In genomic region chr20:19453781-19454310, GRCh38 we compare ENCODE assay signal across 1 cellular context.
TF ChIP-seq lines count a peak whose summit lies in the region.

No MANE protein-coding gene starts in this region.

TF ChIP-seq in HepG2, 621 proteins besides CTCF, POLR2A, EP300 and RAD21:
- TF ChIP-seq SAFB2 (CRISPR knock-in tag; IDR thresholded peaks at IDR 0.05; ENCODE audit: borderline replicate concordance, low read depth) (no peak), MAFK (conservative IDR thresholded peaks at IDR 0.05 in 1 of 2, IDR thresholded peaks at IDR 0.05 in 1 of 2; ENCODE audit: low read length in 2 of 2) (peak; percentile 75 to 79; a peak in 3 of 4 replicates), MAFF (IDR thresholded peaks at IDR 0.05; ENCODE audit: low read depth, low read length) (peak; percentile 62)
